2 cellular contexts compared by ENCODE assay signal in genomic region chr1:150558761-150559626, GRCh38.
A peak's percentile ranks its signal among the peaks of the same experiment; 100 is the strongest.
TF ChIP-seq lines count a peak whose summit lies in the region.

No MANE protein-coding gene starts in this region.

TF ChIP-seq in IMR-90, 13 proteins besides CTCF, POLR2A, EP300 and RAD21:
- TF ChIP-seq MAZ (IDR thresholded peaks at IDR 0.05; ENCODE audit: borderline replicate concordance, low read depth, low read length) = no peak
- no peak for TF ChIP-seq USF2 (IDR thresholded peaks at IDR 0.05; ENCODE audit: low read depth, low read length)
- TF ChIP-seq MXI1 (IDR thresholded peaks at IDR 0.05; ENCODE audit: borderline replicate concordance, low read depth, low read length) = no peak
- no peak for TF ChIP-seq RCOR1 (IDR thresholded peaks at IDR 0.05; ENCODE audit: insufficient replicate concordance, low read length)
TF ChIP-seq in IMR-90: peak in this region for 0.

TF ChIP-seq in HepG2, 621 proteins besides CTCF, POLR2A, EP300 and RAD21:
- TF ChIP-seq ZNF777 (CRISPR knock-in tag; IDR thresholded peaks at IDR 0.05) (no peak; the same call in 1 of the 2 replicates), GTF3A (CRISPR knock-in tag; conservative IDR thresholded peaks at IDR 0.05) (no peak), AGO2 (optimal IDR thresholded peaks at IDR 0.05; ENCODE audit: low read depth, low read length) (peak; percentile 63)
